12 cellular contexts compared by ENCODE assay signal in the genomic region with DNA sequence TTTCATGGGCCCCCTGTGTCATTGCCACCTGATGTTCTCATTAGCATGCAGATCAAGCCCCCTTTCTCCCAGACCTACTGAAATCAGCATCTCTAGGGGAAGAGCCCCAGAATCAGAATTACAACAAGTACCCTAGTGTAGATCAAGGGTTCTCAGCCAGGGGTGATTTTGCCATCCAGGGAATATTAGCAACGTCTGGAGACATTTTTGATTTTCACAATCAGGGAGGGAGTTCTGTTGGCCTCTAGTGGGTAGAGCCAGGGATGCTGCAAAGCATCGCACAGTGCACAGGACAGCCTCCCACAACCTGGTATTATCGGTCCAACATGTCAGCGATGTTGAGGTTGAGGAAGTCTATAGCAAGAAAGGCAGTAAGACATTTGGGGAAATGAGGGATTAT. TPM values are rescaled to one million over a fixed set of nuclear protein-coding genes. Genes with fewer than 3 reads are reported as not detected.
DNase-seq lines count a peak whose midpoint lies in the region; ATAC-seq and TF ChIP-seq lines count a peak whose summit lies in the region.
"Had no signal": no experiment of that assay in that cellular context is flagged by ENCODE, and none has a peak within 500 bp of the region (broad histone marks: within the 10 kb centered on the region; RNA-seq: fewer than 3 reads in every experiment).

No MANE protein-coding gene starts in this region.

- H3K9ac ChIP-seq in Karpas-422 (ENCODE audit: low read length): peak overlapping the region; percentile 19; the same call in 1 of the 2 replicates

- H3K27me3 ChIP-seq in Karpas-422 (ENCODE audit: low read length): no peaks in the 10 kb centered on the region
- H3K27me3 ChIP-seq in right cardiac atrium (ENCODE audit: control insufficient read depth, insufficient read depth): no peaks in the 10 kb centered on the region
- H3K27me3 ChIP-seq: ascending aorta had no signal

- peaks cover 87% of the 10 kb centered on the region for H3K4me1 ChIP-seq in Karpas-422 (ENCODE audit: low read length)
- H3K4me1 ChIP-seq in right cardiac atrium (ENCODE audit: control insufficient read depth, insufficient read depth, low read length): peaks cover 1% of the 10 kb centered on the region

- H3K4me3 Mint-ChIP-seq in activated CD4-positive, alpha-beta T cell treated with anti-CD3 and anti-CD28 coated beads, Interleukin-2, amount 10 ng/mL, durations not matched to agents 7 days and 5 days: no peak overlapping the region
- H3K4me3 Mint-ChIP-seq in activated naive CD8-positive, alpha-beta T cell treated with anti-CD3 and anti-CD28 coated beads, Interleukin-2, amount 50 U/mL, for 24 hours: no peak overlapping the region
- no peak overlapping the region for H3K4me3 Mint-ChIP-seq in osteocyte (ENCODE audit: unreplicated experiment)

- intact Hi-C loops in right cardiac atrium (cut with DNase I): no loop called here

- H2AFZ ChIP-seq in Karpas-422 (ENCODE audit: low read length): no peak overlapping the region

- no peaks in the 10 kb centered on the region for H3K9me2 ChIP-seq in Karpas-422 (replicated peaks; ENCODE audit: insufficient read depth, low read length)

- H3K27ac ChIP-seq in Karpas-422 (ENCODE audit: low read length): peak overlapping the region; percentile 98
- no peak overlapping the region for H3K27ac ChIP-seq in right cardiac atrium (ENCODE audit: low read length)
- H3K27ac ChIP-seq: ascending aorta, psoas muscle had no signal

- H3K27ac Mint-ChIP-seq in activated CD4-positive, alpha-beta T cell treated with anti-CD3 and anti-CD28 coated beads, Interleukin-2, amount 10 ng/mL, durations not matched to agents 7 days and 5 days: peak overlapping the region; percentile 5
- H3K27ac Mint-ChIP-seq in activated naive CD8-positive, alpha-beta T cell treated with anti-CD3 and anti-CD28 coated beads, Interleukin-2, amount 50 U/mL, for 24 hours: peak overlapping the region; percentile 82
- H3K27ac Mint-ChIP-seq in osteocyte (ENCODE audit: unreplicated experiment): no peak overlapping the region

- H3K36me3 Mint-ChIP-seq in activated CD4-positive, alpha-beta T cell treated with anti-CD3 and anti-CD28 coated beads, Interleukin-2, amount 10 ng/mL, durations not matched to agents 7 days and 5 days (ENCODE audit: low read depth): peaks cover 65% of the 10 kb centered on the region
- peaks cover 67% of the 10 kb centered on the region for H3K36me3 Mint-ChIP-seq in activated naive CD8-positive, alpha-beta T cell treated with anti-CD3 and anti-CD28 coated beads, Interleukin-2, amount 50 U/mL, for 24 hours (ENCODE audit: low read depth)
- peaks cover 40% of the 10 kb centered on the region for H3K36me3 Mint-ChIP-seq in osteocyte (ENCODE audit: unreplicated experiment)

- peaks cover 16% of the 10 kb centered on the region for H3K79me2 ChIP-seq in Karpas-422 (ENCODE audit: low read length)

- ATAC-seq in activated naive CD8-positive, alpha-beta T cell treated with anti-CD3 and anti-CD28 coated beads, Interleukin-2, amount 50 U/mL, for 24 hours: no peak
- ATAC-seq in HG02623 (IDR thresholded peaks at IDR 0.05; ENCODE audit: unreplicated experiment) (no peak), right cardiac atrium (no peak)
- ATAC-seq: psoas muscle had no signal

- peaks cover 58% of the 10 kb centered on the region for H3K36me3 ChIP-seq in Karpas-422 (ENCODE audit: insufficient read depth, low read length)

- no peak for DNase-seq in activated CD4-positive, alpha-beta T cell treated with anti-CD3 and anti-CD28 coated beads, Interleukin-2, amount 10 ng/mL, durations not matched to agents 7 days and 5 days
- no peak for DNase-seq in activated CD4-positive, alpha-beta T cell treated with anti-CD3 and anti-CD28 coated beads, Interleukin-2, amount 50 U/mL, for 1 hour
- DNase-seq in Karpas-422 (no peak), osteocyte (ENCODE audit: extremely low spot score, unreplicated experiment) (peak; percentile 46), right cardiac atrium (no peak)
- no peak for DNase-seq in activated naive CD8-positive, alpha-beta T cell treated with anti-CD3 and anti-CD28 coated beads, Interleukin-2, amount 50 U/mL, for 24 hours
- DNase-seq in stimulated activated CD4-positive, alpha-beta T cell treated with anti-CD3 and anti-CD28 coated beads, Interleukin-4, amount 100 ng/mL, for 24 hours: no peak
- DNase-seq: foreskin melanocyte, NCI-H1436, psoas muscle had no signal

- CTCF ChIA-PET in activated CD4-positive, alpha-beta T cell treated with anti-CD3 and anti-CD28 coated beads, Interleukin-2, amount 10 ng/mL, durations not matched to agents 7 days and 5 days (lab: Charles Lee): interaction anchor here (0.6 to 1.6 kb wide), 2 partner anchors 10 to 17 kb away, joined by 3 to 5 read pairs; no protein-coding TSS in a partner anchor

- peaks cover 76% of the 10 kb centered on the region for H3K4me1 Mint-ChIP-seq in activated CD4-positive, alpha-beta T cell treated with anti-CD3 and anti-CD28 coated beads, Interleukin-2, amount 10 ng/mL, durations not matched to agents 7 days and 5 days
- H3K4me1 Mint-ChIP-seq in activated naive CD8-positive, alpha-beta T cell treated with anti-CD3 and anti-CD28 coated beads, Interleukin-2, amount 50 U/mL, for 24 hours: peaks cover 89% of the 10 kb centered on the region
- H3K4me1 Mint-ChIP-seq in osteocyte (ENCODE audit: unreplicated experiment): peaks cover 15% of the 10 kb centered on the region

- no peak for TF ChIP-seq CTCF in osteocyte (IDR thresholded peaks at IDR 0.05)

- H3K4me3 ChIP-seq in Karpas-422 (ENCODE audit: low read length): no peak overlapping the region
- H3K4me3 ChIP-seq in right cardiac atrium (ENCODE audit: low read length): no peak overlapping the region
- H3K4me3 ChIP-seq: ascending aorta, psoas muscle had no signal

- no peaks in the 10 kb centered on the region for H3K9me3 ChIP-seq in Karpas-422 (ENCODE audit: low read length)
- no peaks in the 10 kb centered on the region for H3K9me3 ChIP-seq in right cardiac atrium (ENCODE audit: control insufficient read depth, low read length)
- H3K9me3 ChIP-seq: ascending aorta, psoas muscle had no signal

- no peaks in the 10 kb centered on the region for H3K9me3 Mint-ChIP-seq in activated CD4-positive, alpha-beta T cell treated with anti-CD3 and anti-CD28 coated beads, Interleukin-2, amount 10 ng/mL, durations not matched to agents 7 days and 5 days
- H3K9me3 Mint-ChIP-seq in activated naive CD8-positive, alpha-beta T cell treated with anti-CD3 and anti-CD28 coated beads, Interleukin-2, amount 50 U/mL, for 24 hours: no peaks in the 10 kb centered on the region
- H3K9me3 Mint-ChIP-seq in osteocyte (ENCODE audit: unreplicated experiment): no peaks in the 10 kb centered on the region

- 80% methylated on average over 4 of the region's 4 CpGs for WGBS in right cardiac atrium

- H4K20me1 ChIP-seq in Karpas-422 (ENCODE audit: insufficient read depth, low read depth, low read length): no peaks in the 10 kb centered on the region

- POLR2A ChIA-PET in activated CD4-positive, alpha-beta T cell treated with anti-CD3 and anti-CD28 coated beads, Interleukin-2, amount 10 ng/mL, durations not matched to agents 7 days and 5 days (lab: Charles Lee): interaction anchor here (0.6 kb wide), 1 partner anchor 228 kb away, joined by 3 read pairs; no protein-coding TSS in a partner anchor

- H3K4me2 ChIP-seq in Karpas-422 (ENCODE audit: low read depth, low read length, poor library complexity, severe bottlenecking): no peak overlapping the region

- H3K27me3 Mint-ChIP-seq in activated CD4-positive, alpha-beta T cell treated with anti-CD3 and anti-CD28 coated beads, Interleukin-2, amount 10 ng/mL, durations not matched to agents 7 days and 5 days: no peaks in the 10 kb centered on the region
- no peaks in the 10 kb centered on the region for H3K27me3 Mint-ChIP-seq in activated naive CD8-positive, alpha-beta T cell treated with anti-CD3 and anti-CD28 coated beads, Interleukin-2, amount 50 U/mL, for 24 hours
- no peaks in the 10 kb centered on the region for H3K27me3 Mint-ChIP-seq in osteocyte (ENCODE audit: unreplicated experiment)

RNA-seq across cellular contexts. Expression of a gene that starts 7.3 kb away (rescaled TPM):
- 10 to 100 TPM; 72.5 to 82.3 TPM for total RNA-seq in activated CD4-positive, alpha-beta T cell treated with anti-CD3 and anti-CD28 coated beads, Interleukin-2, amount 10 ng/mL, durations not matched to agents 7 days and 5 days
- 66.7 and 136 TPM in 2 replicates for total RNA-seq in Karpas-422 (2014; rRNA removed; shearing (Covaris generic); ENCODE audit: low replicate concordance)
- total RNA-seq in osteocyte: 66.5 and 69.8 TPM in 2 replicates
- 10 to 100 TPM; 73.9 to 98.3 (median 93.0) TPM for total RNA-seq in right cardiac atrium
- 97.6 TPM for polyA plus RNA-seq in right cardiac atrium

RNA-seq across cellular contexts. Expression of a gene that starts 35.8 kb away (rescaled TPM):
- total RNA-seq in activated CD4-positive, alpha-beta T cell treated with anti-CD3 and anti-CD28 coated beads, Interleukin-2, amount 10 ng/mL, durations not matched to agents 7 days and 5 days: 1 to 10 TPM; 5.6 to 6.8 TPM
- total RNA-seq in Karpas-422 (2014; rRNA removed; shearing (Covaris generic); ENCODE audit: low replicate concordance): 44.7 and 59.9 TPM in 2 replicates
- 2.1 and 2.7 TPM in 2 replicates for total RNA-seq in osteocyte
- total RNA-seq in right cardiac atrium: under 1 TPM; 0.21 to 0.86 (median 0.41) TPM
- polyA plus RNA-seq in right cardiac atrium: 0.23 TPM
- total RNA-seq: ascending aorta had no signal

RNA-seq across cellular contexts. Expression of a gene that starts 36.1 kb away (rescaled TPM):
- 10 to 100 TPM; 11.7 to 13.8 TPM for total RNA-seq in activated CD4-positive, alpha-beta T cell treated with anti-CD3 and anti-CD28 coated beads, Interleukin-2, amount 10 ng/mL, durations not matched to agents 7 days and 5 days
- 47.1 and 63.2 TPM in 2 replicates for total RNA-seq in Karpas-422 (2014; rRNA removed; shearing (Covaris generic); ENCODE audit: low replicate concordance)
- 8.7 and 8.9 TPM in 2 replicates for total RNA-seq in osteocyte
- total RNA-seq in right cardiac atrium: 1 to 10 TPM; 4.7 to 9.3 (median 6.8) TPM
- polyA plus RNA-seq in right cardiac atrium: 2.8 TPM
